ENCODE assay signal across 9 cellular contexts in genomic region chr5:69024241-69024651, GRCh38.
A peak's percentile ranks its signal among the peaks of the same experiment; 100 is the strongest.
DNase-seq lines count a peak whose midpoint lies in the region; ATAC-seq and TF ChIP-seq lines count a peak whose summit lies in the region.
"Had no signal": no experiment of that assay in that cellular context is flagged by ENCODE, and none has a peak within 500 bp of the region (broad histone marks: within the 10 kb centered on the region; RNA-seq: fewer than 3 reads in every experiment).

No MANE protein-coding gene starts in this region.

- H3K4me1 Mint-ChIP-seq in activated naive CD8-positive, alpha-beta T cell treated with anti-CD3 and anti-CD28 coated beads for 36 hours = peaks cover 5% of the 10 kb centered on the region

- H3K4me3 Mint-ChIP-seq in activated naive CD8-positive, alpha-beta T cell treated with anti-CD3 and anti-CD28 coated beads for 36 hours = no peak overlapping the region

- intact Hi-C loops in upper lobe of right lung (cut with DNase I) = no loop called here
- intact Hi-C loops in lower leg skin (cut with DNase I; ENCODE audit: low total_unique reads) = no loop called here

- H3K36me3 Mint-ChIP-seq in activated naive CD8-positive, alpha-beta T cell treated with anti-CD3 and anti-CD28 coated beads for 36 hours = no peaks in the 10 kb centered on the region

- POLR2A ChIA-PET in AG04449 (lab: Yijun Ruan, JAX) = no interaction called here

- H3K36me3 ChIP-seq in upper lobe of right lung = no peaks in the 10 kb centered on the region
- H3K36me3 ChIP-seq: thoracic aorta had no signal

- peaks cover 5% of the 10 kb centered on the region for H3K27me3 Mint-ChIP-seq in activated naive CD8-positive, alpha-beta T cell treated with anti-CD3 and anti-CD28 coated beads for 36 hours

- no peaks in the 10 kb centered on the region for H3K9me3 ChIP-seq in upper lobe of right lung
- H3K9me3 ChIP-seq: thoracic aorta had no signal

- no peaks in the 10 kb centered on the region for H3K4me1 ChIP-seq in upper lobe of right lung

- peak; percentile 27 for TF ChIP-seq CTCF in AG04449 (IDR thresholded peaks at IDR 0.05; ENCODE audit: insufficient read depth, low read length, missing control alignments)
- TF ChIP-seq CTCF in upper lobe of right lung (IDR thresholded peaks at IDR 0.05) = peak; percentile 56
- TF ChIP-seq CTCF in lower leg skin (IDR thresholded peaks at IDR 0.05) = no peak

- no peak for DNase-seq in AG04449 (ENCODE audit: low read depth, low spot score)
- peak; percentile 14 for DNase-seq in G401 (ENCODE audit: low spot score)
- peak; percentile 36 for DNase-seq in NCI-H2029 (lab: John Stamatoyannopoulos, UW)
- DNase-seq in activated naive CD8-positive, alpha-beta T cell treated with anti-CD3 and anti-CD28 coated beads for 36 hours = peak; percentile 9
- DNase-seq in hippocampal formation (lab: John Stamatoyannopoulos, UW) = peak; percentile 28 to 53
- no peak for DNase-seq in upper lobe of right lung
- DNase-seq in lower leg skin (ENCODE audit: low spot score in 2 of 2) = no peak

- no peaks in the 10 kb centered on the region for H3K9me3 Mint-ChIP-seq in activated naive CD8-positive, alpha-beta T cell treated with anti-CD3 and anti-CD28 coated beads for 36 hours

- H3K27ac ChIP-seq in upper lobe of right lung = no peak overlapping the region
- H3K27ac ChIP-seq: thoracic aorta had no signal

- TF ChIP-seq POLR2A in lower leg skin (IDR thresholded peaks at IDR 0.05) = no peak

- H3K4me3 ChIP-seq in AG04449 (ENCODE audit: low read depth, low read length) (no peak overlapping the region), upper lobe of right lung (no peak overlapping the region), lower leg skin (ENCODE audit: low read depth, poor library complexity, severe bottlenecking) (no peak overlapping the region)
- H3K4me3 ChIP-seq: thoracic aorta had no signal

- peak; percentile 87 for ATAC-seq in upper lobe of right lung
- ATAC-seq in GM18517 (IDR thresholded peaks at IDR 0.05; ENCODE audit: unreplicated experiment) = no peak

- H3K27ac Mint-ChIP-seq in activated naive CD8-positive, alpha-beta T cell treated with anti-CD3 and anti-CD28 coated beads for 36 hours = no peak overlapping the region

- CTCF ChIA-PET in AG04449 (lab: Yijun Ruan, JAX) = interaction anchor here (1.3 to 1.7 kb wide), 4 partner anchors 11 to 740 kb away, joined by 3 to 4 read pairs (median 4); partner anchors contain the start of gene CCDC125

- 54 to 55% methylated on average over 5 of the region's 5 CpGs for WGBS in lower leg skin, 2 donors

- H3K27me3 ChIP-seq in upper lobe of right lung = no peaks in the 10 kb centered on the region

- in situ Hi-C loops in G401 (cut with HindIII; ENCODE audit: low sequenced_read_pairs) = no loop called here

Comparison
In these comparisons a context has a peak if more than half of its experiments do, and no peak if none do; other contexts are left out.
1. DNase-seq: peak in G401 (single experiment), NCI-H2029 (single experiment), activated naive CD8-positive, alpha-beta T cell treated with anti-CD3 and anti-CD28 coated beads for 36 hours (single experiment) and hippocampal formation (2 of 2); none in AG04449 (single experiment), upper lobe of right lung (single experiment) and lower leg skin (0 of 2).
2. CTCF ChIP-seq: peak in AG04449 (single experiment) and upper lobe of right lung (single experiment); none in lower leg skin (0 of 3).